In genomic region chr9:127828262-127829031, GRCh38 we compare ENCODE assay signal across 1 cellular context.
TF ChIP-seq lines count a peak whose summit lies in the region.

No MANE protein-coding gene starts in this region.

TF ChIP-seq in HepG2, 621 proteins besides CTCF, POLR2A, EP300 and RAD21 (continued from another document and continues in another):
- TF ChIP-seq, protein P1, sequence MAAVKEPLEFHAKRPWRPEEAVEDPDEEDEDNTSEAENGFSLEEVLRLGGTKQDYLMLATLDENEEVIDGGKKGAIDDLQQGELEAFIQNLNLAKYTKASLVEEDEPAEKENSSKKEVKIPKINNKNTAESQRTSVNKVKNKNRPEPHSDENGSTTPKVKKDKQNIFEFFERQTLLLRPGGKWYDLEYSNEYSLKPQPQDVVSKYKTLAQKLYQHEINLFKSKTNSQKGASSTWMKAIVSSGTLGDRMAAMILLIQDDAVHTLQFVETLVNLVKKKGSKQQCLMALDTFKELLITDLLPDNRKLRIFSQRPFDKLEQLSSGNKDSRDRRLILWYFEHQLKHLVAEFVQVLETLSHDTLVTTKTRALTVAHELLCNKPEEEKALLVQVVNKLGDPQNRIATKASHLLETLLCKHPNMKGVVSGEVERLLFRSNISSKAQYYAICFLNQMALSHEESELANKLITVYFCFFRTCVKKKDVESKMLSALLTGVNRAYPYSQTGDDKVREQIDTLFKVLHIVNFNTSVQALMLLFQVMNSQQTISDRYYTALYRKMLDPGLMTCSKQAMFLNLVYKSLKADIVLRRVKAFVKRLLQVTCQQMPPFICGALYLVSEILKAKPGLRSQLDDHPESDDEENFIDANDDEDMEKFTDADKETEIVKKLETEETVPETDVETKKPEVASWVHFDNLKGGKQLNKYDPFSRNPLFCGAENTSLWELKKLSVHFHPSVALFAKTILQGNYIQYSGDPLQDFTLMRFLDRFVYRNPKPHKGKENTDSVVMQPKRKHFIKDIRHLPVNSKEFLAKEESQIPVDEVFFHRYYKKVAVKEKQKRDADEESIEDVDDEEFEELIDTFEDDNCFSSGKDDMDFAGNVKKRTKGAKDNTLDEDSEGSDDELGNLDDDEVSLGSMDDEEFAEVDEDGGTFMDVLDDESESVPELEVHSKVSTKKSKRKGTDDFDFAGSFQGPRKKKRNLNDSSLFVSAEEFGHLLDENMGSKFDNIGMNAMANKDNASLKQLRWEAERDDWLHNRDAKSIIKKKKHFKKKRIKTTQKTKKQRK (IDR thresholded peaks at IDR 0.05; ENCODE audit: low read length) = no peak
- TF ChIP-seq YY1 (IDR thresholded peaks at IDR 0.05; ENCODE audit: insufficient read depth, insufficient replicate concordance, low read depth, low read length) = peak; percentile 60
- peak; percentile 46; the same call in 1 of the 2 replicates for TF ChIP-seq SAFB2 (CRISPR knock-in tag; IDR thresholded peaks at IDR 0.05; ENCODE audit: borderline replicate concordance, low read depth)
- TF ChIP-seq CBX2 (IDR thresholded peaks at IDR 0.05; ENCODE audit: low read depth, low read length) = no peak
- TF ChIP-seq CBX2 (CRISPR knock-in tag; IDR thresholded peaks at IDR 0.05; ENCODE audit: low read depth) = peak; percentile 77; the same call in 1 of the 2 replicates
- TF ChIP-seq ZNF549 (CRISPR knock-in tag; IDR thresholded peaks at IDR 0.05) = no peak
- TF ChIP-seq RXRB (CRISPR knock-in tag; IDR thresholded peaks at IDR 0.05; ENCODE audit: borderline replicate concordance) = peak; percentile 58; the same call in 1 of the 2 replicates
- TF ChIP-seq ZMAT3 (CRISPR knock-in tag; conservative IDR thresholded peaks at IDR 0.05) = 0 out of 2 replicates have a peak, but pooled peaks have one; percentile 72
- peak; percentile 59 for TF ChIP-seq KDM5B (CRISPR knock-in tag; IDR thresholded peaks at IDR 0.05; ENCODE audit: borderline replicate concordance)
- TF ChIP-seq ZNF235 (CRISPR knock-in tag; IDR thresholded peaks at IDR 0.05; ENCODE audit: borderline replicate concordance) = no peak
- TF ChIP-seq ETS1 (CRISPR knock-in tag; IDR thresholded peaks at IDR 0.05) = no peak
- no peak for TF ChIP-seq EZH2 (conservative IDR thresholded peaks at IDR 0.05; ENCODE audit: low read depth, low read length)
- peak; percentile 22; the same call in 1 of the 2 replicates for TF ChIP-seq TBX2 (CRISPR knock-in tag; IDR thresholded peaks at IDR 0.05; ENCODE audit: borderline replicate concordance)
- TF ChIP-seq MTA1 (CRISPR knock-in tag; IDR thresholded peaks at IDR 0.05; ENCODE audit: borderline replicate concordance) = peak; percentile 18; the same call in 1 of the 2 replicates
- peak; percentile 69; the same call in 1 of the 2 replicates for TF ChIP-seq ZNF710 (CRISPR knock-in tag; IDR thresholded peaks at IDR 0.05; ENCODE audit: borderline replicate concordance)
- TF ChIP-seq ZFP91 (CRISPR knock-in tag; IDR thresholded peaks at IDR 0.05; ENCODE audit: borderline replicate concordance) = peak; percentile 77; the same call in 1 of the 2 replicates
- TF ChIP-seq HOXA3 (CRISPR knock-in tag; IDR thresholded peaks at IDR 0.05) = 0 out of 2 replicates have a peak, but pooled peaks have one; percentile 38
- TF ChIP-seq SPEN (CRISPR knock-in tag; IDR thresholded peaks at IDR 0.05; ENCODE audit: low read depth) = peak; percentile 59; the same call in 1 of the 2 replicates
- 0 out of 2 replicates have a peak, but pooled peaks have one; percentile 60 for TF ChIP-seq ARNT2 (CRISPR knock-in tag; IDR thresholded peaks at IDR 0.05; ENCODE audit: low read depth)
- TF ChIP-seq IKZF1 (IDR thresholded peaks at IDR 0.05) = no peak
- 0 out of 2 replicates have a peak, but pooled peaks have one; percentile 33 for TF ChIP-seq ZNF761 (CRISPR knock-in tag; conservative IDR thresholded peaks at IDR 0.05)
- TF ChIP-seq, protein P2, sequence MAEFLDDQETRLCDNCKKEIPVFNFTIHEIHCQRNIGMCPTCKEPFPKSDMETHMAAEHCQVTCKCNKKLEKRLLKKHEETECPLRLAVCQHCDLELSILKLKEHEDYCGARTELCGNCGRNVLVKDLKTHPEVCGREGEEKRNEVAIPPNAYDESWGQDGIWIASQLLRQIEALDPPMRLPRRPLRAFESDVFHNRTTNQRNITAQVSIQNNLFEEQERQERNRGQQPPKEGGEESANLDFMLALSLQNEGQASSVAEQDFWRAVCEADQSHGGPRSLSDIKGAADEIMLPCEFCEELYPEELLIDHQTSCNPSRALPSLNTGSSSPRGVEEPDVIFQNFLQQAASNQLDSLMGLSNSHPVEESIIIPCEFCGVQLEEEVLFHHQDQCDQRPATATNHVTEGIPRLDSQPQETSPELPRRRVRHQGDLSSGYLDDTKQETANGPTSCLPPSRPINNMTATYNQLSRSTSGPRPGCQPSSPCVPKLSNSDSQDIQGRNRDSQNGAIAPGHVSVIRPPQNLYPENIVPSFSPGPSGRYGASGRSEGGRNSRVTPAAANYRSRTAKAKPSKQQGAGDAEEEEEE (CRISPR knock-in tag; IDR thresholded peaks at IDR 0.05; ENCODE audit: borderline replicate concordance) = no peak
- TF ChIP-seq ZNF543 (CRISPR knock-in tag; IDR thresholded peaks at IDR 0.05) = peak; percentile 57; the same call in 1 of the 2 replicates
- peak; percentile 93; the same call in 1 of the 2 replicates for TF ChIP-seq ZBTB42 (CRISPR knock-in tag; IDR thresholded peaks at IDR 0.05)
- peak; percentile 37; the same call in 1 of the 2 replicates for TF ChIP-seq THAP11 (CRISPR knock-in tag; IDR thresholded peaks at IDR 0.05)
- TF ChIP-seq, protein P3, sequence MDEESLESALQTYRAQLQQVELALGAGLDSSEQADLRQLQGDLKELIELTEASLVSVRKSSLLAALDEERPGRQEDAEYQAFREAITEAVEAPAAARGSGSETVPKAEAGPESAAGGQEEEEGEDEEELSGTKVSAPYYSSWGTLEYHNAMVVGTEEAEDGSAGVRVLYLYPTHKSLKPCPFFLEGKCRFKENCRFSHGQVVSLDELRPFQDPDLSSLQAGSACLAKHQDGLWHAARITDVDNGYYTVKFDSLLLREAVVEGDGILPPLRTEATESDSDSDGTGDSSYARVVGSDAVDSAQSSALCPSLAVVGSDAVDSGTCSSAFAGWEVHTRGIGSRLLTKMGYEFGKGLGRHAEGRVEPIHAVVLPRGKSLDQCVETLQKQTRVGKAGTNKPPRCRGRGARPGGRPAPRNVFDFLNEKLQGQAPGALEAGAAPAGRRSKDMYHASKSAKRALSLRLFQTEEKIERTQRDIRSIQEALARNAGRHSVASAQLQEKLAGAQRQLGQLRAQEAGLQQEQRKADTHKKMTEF (CRISPR knock-in tag; IDR thresholded peaks at IDR 0.05) = peak; percentile 64
- TF ChIP-seq HNRNPL (IDR thresholded peaks at IDR 0.05; ENCODE audit: low read depth, low read length) = peak; percentile 62; the same call in 1 of the 2 replicates
- peak; percentile 65 for TF ChIP-seq AGO1 (IDR thresholded peaks at IDR 0.05; ENCODE audit: low read depth, low read length, poor library complexity, severe bottlenecking)
- peak; percentile 84 for TF ChIP-seq RBFOX2 (IDR thresholded peaks at IDR 0.05; ENCODE audit: low read depth, low read length)
- TF ChIP-seq PATZ1 (CRISPR knock-in tag; IDR thresholded peaks at IDR 0.05) = peak; percentile 58
- TF ChIP-seq NR2F6 (IDR thresholded peaks at IDR 0.05) = no peak
- TF ChIP-seq NR2F6 (CRISPR knock-in tag; IDR thresholded peaks at IDR 0.05) = 0 out of 2 replicates have a peak, but pooled peaks have one; percentile 41
- peak; percentile 77 for TF ChIP-seq ZFX (CRISPR knock-in tag; IDR thresholded peaks at IDR 0.05; ENCODE audit: low read depth)
- no peak for TF ChIP-seq ZNF570 (CRISPR knock-in tag; IDR thresholded peaks at IDR 0.05; ENCODE audit: borderline replicate concordance)
- peak; percentile 38; the same call in 1 of the 2 replicates for TF ChIP-seq TFAP4 (IDR thresholded peaks at IDR 0.05; ENCODE audit: borderline replicate concordance, low read depth)
- peak; percentile 17; the same call in 1 of the 2 replicates for TF ChIP-seq ZNF614 (CRISPR knock-in tag; IDR thresholded peaks at IDR 0.05; ENCODE audit: borderline replicate concordance)
- TF ChIP-seq NFE2L2 (IDR thresholded peaks at IDR 0.05; ENCODE audit: low read length) = no peak
- TF ChIP-seq HOXA7 (CRISPR knock-in tag; IDR thresholded peaks at IDR 0.05) = no peak
- TF ChIP-seq, protein P4, sequence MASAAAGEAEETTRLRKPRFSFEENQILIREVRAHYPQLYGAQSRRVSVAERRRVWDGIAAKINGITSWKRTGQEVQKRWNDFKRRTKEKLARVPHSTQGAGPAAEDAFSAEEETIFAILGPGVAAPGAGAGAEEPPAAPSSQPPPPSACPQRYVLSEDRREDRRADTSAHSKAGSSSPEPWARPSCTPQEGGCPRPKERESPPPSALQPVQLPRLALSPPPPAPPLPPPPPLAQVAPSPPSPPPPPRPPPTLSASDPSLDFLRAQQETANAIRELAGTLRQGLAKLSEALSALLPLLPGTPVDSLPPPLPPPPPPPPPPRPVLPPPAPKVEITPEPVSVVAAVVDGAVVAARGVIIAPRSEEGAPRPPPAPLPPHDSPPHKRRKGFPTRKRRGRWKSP (CRISPR knock-in tag; IDR thresholded peaks at IDR 0.05) = 0 out of 2 replicates have a peak, but pooled peaks have one; percentile 34
- TF ChIP-seq ZBTB3 (CRISPR knock-in tag; IDR thresholded peaks at IDR 0.05; ENCODE audit: borderline replicate concordance, low read depth) = no peak
- TF ChIP-seq TBP (CRISPR knock-in tag; IDR thresholded peaks at IDR 0.05) = no peak
- no peak for TF ChIP-seq BCLAF1 (IDR thresholded peaks at IDR 0.05)
- peak; percentile 40; the same call in 1 of the 3 replicates for TF ChIP-seq MXI1 (IDR thresholded peaks at IDR 0.05; ENCODE audit: borderline replicate concordance, low read depth, low read length)
